In the genomic region with DNA sequence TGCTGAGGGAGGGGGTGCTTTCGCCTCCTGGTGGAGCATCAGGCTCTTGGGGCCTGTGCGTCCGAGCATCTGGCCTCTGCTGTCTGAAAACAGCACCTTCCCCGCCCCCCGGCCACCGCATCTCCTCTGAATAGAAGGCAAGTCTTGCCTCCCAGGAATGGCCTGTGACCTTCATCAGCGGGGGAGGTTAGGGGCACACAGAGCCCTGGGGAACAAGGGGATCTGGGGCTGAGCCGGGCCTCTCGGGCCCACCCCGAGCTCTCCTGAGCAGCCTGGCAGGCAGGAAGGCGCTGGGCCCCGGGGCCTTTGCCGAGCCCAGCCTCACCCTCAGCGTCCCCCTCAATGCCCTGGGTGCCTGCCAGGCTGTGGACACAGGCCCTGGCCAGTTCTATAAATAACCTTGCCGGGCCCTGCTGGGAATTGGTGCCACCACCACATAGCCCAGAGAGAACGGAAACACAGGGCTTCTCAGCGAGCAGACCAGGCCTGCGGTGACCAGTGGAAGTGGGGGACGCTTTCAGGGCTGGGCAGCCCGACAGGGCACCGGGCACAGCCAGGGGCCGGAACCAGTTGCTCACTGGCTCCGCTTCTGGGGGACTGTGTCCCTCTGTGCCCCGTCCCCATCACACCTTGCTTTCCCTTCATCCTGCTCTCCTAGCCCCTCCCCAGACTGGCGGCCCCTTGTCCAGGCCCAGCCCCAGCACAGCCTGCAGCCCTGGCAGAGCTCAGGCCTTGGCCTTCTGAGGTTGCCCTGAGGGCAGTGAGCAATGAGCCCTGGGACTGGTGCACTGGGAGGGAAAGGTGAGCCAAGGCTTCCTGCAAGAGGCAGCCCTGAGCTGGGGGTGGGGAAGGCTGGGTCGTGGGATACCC, we compare ENCODE assay signal across 10 cellular contexts. TPM values are rescaled to one million over a fixed set of nuclear protein-coding genes. Genes with fewer than 3 reads are reported as not detected.
DNase-seq lines count a peak whose midpoint lies in the region; ATAC-seq and TF ChIP-seq lines count a peak whose summit lies in the region.
"Had no signal": no experiment of that assay in that cellular context is flagged by ENCODE, and none has a peak within 500 bp of the region (broad histone marks: within the 10 kb centered on the region; RNA-seq: fewer than 3 reads in every experiment).

No MANE protein-coding gene starts in this region.

- TF ChIP-seq CTCF in epithelial cell of esophagus (IDR thresholded peaks at IDR 0.05; ENCODE audit: insufficient read depth, low read depth, low read length, missing control alignments), result no peak

- H3K27ac Mint-ChIP-seq in activated naive CD4-positive, alpha-beta T cell treated with anti-CD3 and anti-CD28 coated beads, Interleukin-2, amount 10 ng/mL, durations not matched to agents 7 days and 5 days, result peak overlapping the region; percentile 67
- no peak overlapping the region for H3K27ac Mint-ChIP-seq in activated naive CD4-positive, alpha-beta T cell treated with anti-CD3 and anti-CD28 coated beads, Interleukin-2, amount 50 U/mL, for 72 hours

- no peak overlapping the region for H3K4me3 Mint-ChIP-seq in activated naive CD4-positive, alpha-beta T cell treated with anti-CD3 and anti-CD28 coated beads, Interleukin-2, amount 10 ng/mL, durations not matched to agents 7 days and 5 days

- peaks cover 21% of the 10 kb centered on the region for H3K36me3 Mint-ChIP-seq in activated naive CD4-positive, alpha-beta T cell treated with anti-CD3 and anti-CD28 coated beads, Interleukin-2, amount 10 ng/mL, durations not matched to agents 7 days and 5 days
- peaks cover 10 to 12% of the 10 kb centered on the region in 2 donors for H3K36me3 Mint-ChIP-seq in activated naive CD4-positive, alpha-beta T cell treated with anti-CD3 and anti-CD28 coated beads, Interleukin-2, amount 50 U/mL, for 72 hours
- H3K36me3 Mint-ChIP-seq: activated naive CD8-positive, alpha-beta T cell had no signal

- no peak for DNase-seq in activated naive CD4-positive, alpha-beta T cell treated with anti-CD3 and anti-CD28 coated beads, Interleukin-2, amount 10 ng/mL, durations not matched to agents 7 days and 5 days
- DNase-seq in activated naive CD4-positive, alpha-beta T cell treated with anti-CD3 and anti-CD28 coated beads, Interleukin-2, amount 50 U/mL, for 72 hours (ENCODE audit: low spot score in 2 of 2), result no peak
- DNase-seq in epithelial cell of esophagus (ENCODE audit: low read depth) (peak; percentile 60), myocyte (ENCODE audit: low read depth) (peak; percentile 95), HK-2 (ENCODE audit: unreplicated experiment) (no peak), AML-193 (lab: John Stamatoyannopoulos, UW) (no peak)
- DNase-seq in stimulated activated naive CD4-positive, alpha-beta T cell (lab: John Stamatoyannopoulos, UW), result no peak

- CTCF ChIA-PET in activated naive CD4-positive, alpha-beta T cell treated with anti-CD3 and anti-CD28 coated beads, Interleukin-2, amount 10 ng/mL, durations not matched to agents 7 days and 5 days (lab: Charles Lee), result interaction anchor here (0.8 to 1.3 kb wide), 2 partner anchors 23 to 102 kb away, joined by 3 to 6 read pairs; no protein-coding TSS in a partner anchor

- no peak overlapping the region for H3K4me3 ChIP-seq in epithelial cell of esophagus (ENCODE audit: low read length)
- H3K4me3 ChIP-seq: SK-N-MC had no signal

- H3K9me3 Mint-ChIP-seq in activated naive CD4-positive, alpha-beta T cell treated with anti-CD3 and anti-CD28 coated beads, Interleukin-2, amount 10 ng/mL, durations not matched to agents 7 days and 5 days, result no peaks in the 10 kb centered on the region
- no peaks in the 10 kb centered on the region for H3K9me3 Mint-ChIP-seq in activated naive CD4-positive, alpha-beta T cell treated with anti-CD3 and anti-CD28 coated beads, Interleukin-2, amount 50 U/mL, for 72 hours

- peaks cover 32% of the 10 kb centered on the region for H3K4me1 Mint-ChIP-seq in activated naive CD4-positive, alpha-beta T cell treated with anti-CD3 and anti-CD28 coated beads, Interleukin-2, amount 10 ng/mL, durations not matched to agents 7 days and 5 days

- ATAC-seq in activated naive CD4-positive, alpha-beta T cell treated with anti-CD3 and anti-CD28 coated beads, Interleukin-2, amount 50 U/mL, for 72 hours, result no peak
- no peak for ATAC-seq in GM21723 (IDR thresholded peaks at IDR 0.05; ENCODE audit: unreplicated experiment)

- H3K27me3 Mint-ChIP-seq in activated naive CD4-positive, alpha-beta T cell treated with anti-CD3 and anti-CD28 coated beads, Interleukin-2, amount 10 ng/mL, durations not matched to agents 7 days and 5 days, result no peaks in the 10 kb centered on the region
- H3K27me3 Mint-ChIP-seq: activated naive CD8-positive, alpha-beta T cell had no signal

RNA-seq across cellular contexts. Expression of a gene that starts 9.5 kb away (rescaled TPM):
- 10 to 100 TPM; 73.1 to 86.4 TPM for total RNA-seq in activated naive CD4-positive, alpha-beta T cell treated with anti-CD3 and anti-CD28 coated beads, Interleukin-2, amount 50 U/mL, for 72 hours
- 86.3 and 94.9 TPM in 2 replicates for total RNA-seq in myocyte
- polyA plus RNA-seq in myocyte (2012), result 45.8 TPM

RNA-seq across cellular contexts. Expression of a gene that starts 22.7 kb away (rescaled TPM):
- 1 to 10 TPM; 1.0 to 1.6 TPM for total RNA-seq in activated naive CD4-positive, alpha-beta T cell treated with anti-CD3 and anti-CD28 coated beads, Interleukin-2, amount 50 U/mL, for 72 hours
- total RNA-seq in myocyte, result 4.0 and 4.8 TPM in 2 replicates
- polyA plus RNA-seq in myocyte (2012), result 3.2 TPM

RNA-seq across cellular contexts. Expression of a gene that starts 26.5 kb away (rescaled TPM):
- total RNA-seq in activated naive CD4-positive, alpha-beta T cell treated with anti-CD3 and anti-CD28 coated beads, Interleukin-2, amount 50 U/mL, for 72 hours, result 100 to 1,000 TPM; 114 to 201 TPM
- total RNA-seq in myocyte, result 46.5 and 61.9 TPM in 2 replicates
- polyA plus RNA-seq in myocyte (2012), result 193 TPM

RNA-seq across cellular contexts. Expression of a gene that starts 33.3 kb away (rescaled TPM):
- total RNA-seq in activated naive CD4-positive, alpha-beta T cell treated with anti-CD3 and anti-CD28 coated beads, Interleukin-2, amount 50 U/mL, for 72 hours, result 100 to 1,000 TPM in 1 of 2 donors, 10 to 100 TPM in 1; 52.9 to 113 TPM
- 17.2 and 30.6 TPM in 2 replicates for total RNA-seq in myocyte
- polyA plus RNA-seq in myocyte (2012), result 31.9 TPM

RNA-seq across cellular contexts. Expression of a gene that starts 41.0 kb away (rescaled TPM):
- 100 to 1,000 TPM; 113 to 144 TPM for total RNA-seq in activated naive CD4-positive, alpha-beta T cell treated with anti-CD3 and anti-CD28 coated beads, Interleukin-2, amount 50 U/mL, for 72 hours
- 23.3 and 25.0 TPM in 2 replicates for total RNA-seq in myocyte
- 22.5 TPM for polyA plus RNA-seq in myocyte (2012)

Comparison
In these comparisons a context has a peak if more than half of its experiments do, and no peak if none do; other contexts are left out.
1. DNase-seq: peak in epithelial cell of esophagus (single experiment) and myocyte (single experiment); none in activated naive CD4-positive, alpha-beta T cell treated with anti-CD3 and anti-CD28 coated beads, Interleukin-2, amount 10 ng/mL, durations not matched to agents 7 days and 5 days (single experiment), activated naive CD4-positive, alpha-beta T cell treated with anti-CD3 and anti-CD28 coated beads, Interleukin-2, amount 50 U/mL, for 72 hours (0 of 2), stimulated activated naive CD4-positive, alpha-beta T cell (0 of 6), HK-2 (single experiment) and AML-193 (0 of 2).